In genomic region chr10:7409732-7410168, GRCh38 we compare ENCODE assay signal across 8 cellular contexts. TPM values are rescaled to one million over a fixed set of nuclear protein-coding genes. Genes with fewer than 3 reads are reported as not detected.
DNase-seq lines count a peak whose midpoint lies in the region; ATAC-seq, FAIRE-seq and TF ChIP-seq lines count a peak whose summit lies in the region.

No MANE protein-coding gene starts in this region.

- no peaks in the 10 kb centered on the region for H3K9me2 ChIP-seq in Karpas-422 (replicated peaks; ENCODE audit: insufficient read depth, low read length)

- H3K27me3 ChIP-seq in Karpas-422 (ENCODE audit: low read length), result no peaks in the 10 kb centered on the region
- H3K27me3 ChIP-seq in GM12878 (replicated peaks in 1 of 2; ENCODE audit: control insufficient read depth in 2 of 2, insufficient read depth in 2 of 2, low read length in 1 of 2), result no peaks in the 10 kb centered on the region
- H3K27me3 ChIP-seq in lung (ENCODE audit: control insufficient read depth, insufficient read depth), result no peaks in the 10 kb centered on the region

- H3K4me2 ChIP-seq in Karpas-422 (ENCODE audit: low read depth, low read length, poor library complexity, severe bottlenecking), result peak overlapping the region; percentile 74
- H3K4me2 ChIP-seq in GM12878 (ENCODE audit: control insufficient read depth, insufficient read depth), result peak overlapping the region; percentile 62

- FAIRE-seq in GM12878 (lab: Jason Lieb, UNC), result no peak

- CTCF ChIA-PET in GM12878 (lab: Yijun Ruan, JAX), result interaction anchor here (0.7 to 3.1 kb wide), 11 partner anchors 10 to 741 kb away, joined by 3 to 13 read pairs (median 4); no protein-coding TSS in a partner anchor

- H3K9me3 ChIP-seq in Karpas-422 (ENCODE audit: low read length), result no peaks in the 10 kb centered on the region
- no peaks in the 10 kb centered on the region for H3K9me3 ChIP-seq in GM12878 (replicated peaks; ENCODE audit: control insufficient read depth, insufficient read depth, low read length)
- H3K9me3 ChIP-seq in lung (ENCODE audit: control insufficient read depth in 2 of 2, insufficient read depth in 1 of 2, low read length in 1 of 2), result peaks cover 0 to 3% of the 10 kb centered on the region in 2 donors

- POLR2A ChIA-PET in GM12878 (lab: Charles Lee), result interaction anchor here (0.6 to 4.4 kb wide), 3 partner anchors 10 to 115 kb away, joined by 3 to 23 read pairs (median 4); no protein-coding TSS in a partner anchor

- TF ChIP-seq CTCF in GM12878 (IDR thresholded peaks at IDR 0.05 in 2 of 3, conservative IDR thresholded peaks at IDR 0.05 in 1 of 3; ENCODE audit: control insufficient read depth in 2 of 3, extremely low read depth in 1 of 3, insufficient read depth in 1 of 3, low read depth in 3 of 3, low read length in 3 of 3) (no peak), lung (IDR thresholded peaks at IDR 0.05; ENCODE audit: control extremely low read depth, extremely low read depth) (no peak)

- H3K36me3 ChIP-seq in Karpas-422 (ENCODE audit: insufficient read depth, low read length) (peaks cover 13% of the 10 kb centered on the region; the same call in 1 of the 2 replicates), GM12878 (ENCODE audit: control insufficient read depth in 2 of 2, insufficient read depth in 2 of 2, low read length in 1 of 2) (peaks cover 0 to 9% of the 10 kb centered on the region in 2 experiments; a peak in 2 of 4 replicates), lung (ENCODE audit: control insufficient read depth in 2 of 2, insufficient read depth in 2 of 2, low read length in 2 of 2) (no peaks in the 10 kb centered on the region)

- in situ Hi-C loops in GM12878 (cut with MboI), result loop anchor here (25.0 kb wide), 1 partner anchor 747 kb away; no protein-coding TSS in a partner anchor

- SMC1A ChIA-PET in GM12878 (lab: Charles Lee; ENCODE audit: uncharacterized antibody, unreplicated experiment), result interaction anchor here (0.6 to 4.0 kb wide), 13 partner anchors 11 to 667 kb away, joined by 3 to 23 read pairs (median 4); no protein-coding TSS in a partner anchor

- H3K79me2 ChIP-seq in Karpas-422 (ENCODE audit: low read length), result peaks cover 65% of the 10 kb centered on the region
- peaks cover 65% of the 10 kb centered on the region for H3K79me2 ChIP-seq in GM12878 (ENCODE audit: control insufficient read depth, insufficient read depth, low read length)

- DNase-seq in Karpas-422, result peak; percentile 59
- DNase-seq in GM12878 (ENCODE audit: low read depth, low spot score), result no peak
- DNase-seq in lung (ENCODE audit: low spot score), result no peak
- DNase-seq in KG1 (lab: John Stamatoyannopoulos, UW), result no peak

- RAD21 ChIA-PET in GM12878 (lab: Charles Lee; ENCODE audit: unreplicated experiment), result interaction anchor here (0.8 to 3.6 kb wide), 11 partner anchors 10 to 311 kb away, joined by 3 to 14 read pairs (median 4); no protein-coding TSS in a partner anchor

- no peak for TF ChIP-seq RAD21 in GM12878 (IDR thresholded peaks at IDR 0.05; ENCODE audit: insufficient read depth, low read depth, low read length)

- H3K27ac ChIP-seq in Karpas-422 (ENCODE audit: low read length) (peak overlapping the region; percentile 91), GM12878 (ENCODE audit: control insufficient read depth, insufficient read depth) (peak overlapping the region; percentile 86), lung (ENCODE audit: low read depth in 1 of 2, low read length in 1 of 2) (peak overlapping the region in 1 of 2 donors; percentile 90), temporal lobe (ENCODE audit: low read depth, low read length) (peak overlapping the region; percentile 27)

- H3K4me1 ChIP-seq in Karpas-422 (ENCODE audit: low read length) (peaks cover 35% of the 10 kb centered on the region), GM12878 (ENCODE audit: control insufficient read depth, insufficient read depth, low read length) (peaks cover 15% of the 10 kb centered on the region), lung (ENCODE audit: control insufficient read depth in 2 of 2, insufficient read depth in 2 of 2, low read length in 2 of 2) (peaks cover 7 to 23% of the 10 kb centered on the region in 2 donors)

- WGBS in GM12878 (ENCODE audit: insufficient coverage, insufficient replicate concordance, low lambda C conversion rate, missing lambda C conversion rate), result 1% methylated on average over 15 of the region's 15 CpGs
- WGBS in lung, 2 donors, result 1% methylated on average over 15 of the region's 15 CpGs

- H3K4me3 ChIP-seq in Karpas-422 (ENCODE audit: low read length) (peak overlapping the region; percentile 81), GM12878 (peak overlapping the region; percentile 100), lung (peak overlapping the region; percentile 32)

- H3K9ac ChIP-seq in Karpas-422 (ENCODE audit: low read length) (peak overlapping the region; percentile 99), GM12878 (ENCODE audit: control insufficient read depth, insufficient read depth, low read length) (peak overlapping the region; percentile 89)

- H4K20me1 ChIP-seq in Karpas-422 (ENCODE audit: insufficient read depth, low read depth, low read length), result peaks cover 32% of the 10 kb centered on the region
- peaks cover 5% of the 10 kb centered on the region; the same call in 1 of the 2 replicates for H4K20me1 ChIP-seq in GM12878 (ENCODE audit: control insufficient read depth, insufficient read depth)

- no TSS peak for BruUV-seq in GM12878 (replicated peaks; lab: Mats Ljungman, UMichigan)

- intact Hi-C loops in GM12878 (cut with micrococcal nuclease; ENCODE audit: unreplicated experiment), result loop anchor here (2.0 to 5.0 kb wide), 5 partner anchors 61 to 489 kb away; no protein-coding TSS in a partner anchor

- H2AFZ ChIP-seq in Karpas-422 (ENCODE audit: low read length) (no peak overlapping the region), GM12878 (ENCODE audit: control insufficient read depth, low read depth, low read length) (peak overlapping the region; percentile 63)

- TF ChIP-seq EP300 in GM12878 (IDR thresholded peaks at IDR 0.05; ENCODE audit: borderline replicate concordance in 1 of 2, control insufficient read depth in 1 of 2, low read depth in 2 of 2, low read length in 2 of 2), result no peak

- ATAC-seq in GM18517 (IDR thresholded peaks at IDR 0.05; ENCODE audit: unreplicated experiment) (peak; percentile 5), GM12878 (peak; percentile 17), lung (ENCODE audit: insufficient read depth, low FRiP score) (no peak), HG03175 (IDR thresholded peaks at IDR 0.05; ENCODE audit: unreplicated experiment) (no peak), GM18502 (IDR thresholded peaks at IDR 0.05; ENCODE audit: poor library complexity, unreplicated experiment) (no peak)

- TF ChIP-seq POLR2A in GM12878 (IDR thresholded peaks at IDR 0.05; ENCODE audit: low read depth, low read length), result no peak

TF ChIP-seq in GM12878, 131 proteins besides CTCF, POLR2A, EP300 and RAD21 (continues in another document):
- TF ChIP-seq RUNX3 (IDR thresholded peaks at IDR 0.05; ENCODE audit: low read length) (peak; percentile 37; the same call in 1 of the 2 replicates), BMI1 (IDR thresholded peaks at IDR 0.05; ENCODE audit: borderline replicate concordance) (0 out of 2 replicates have a peak, but pooled peaks have one; percentile 25), CHD1 (IDR thresholded peaks at IDR 0.05; ENCODE audit: low read depth, low read length) (no peak), NRF1 (conservative IDR thresholded peaks at IDR 0.05; ENCODE audit: low read depth, low read length) (no peak), YY1 (IDR thresholded peaks at IDR 0.05; ENCODE audit: low read depth, low read length) (peak; percentile 89), NR2C1 (IDR thresholded peaks at IDR 0.05) (no peak), PML (IDR thresholded peaks at IDR 0.05; ENCODE audit: low read length) (no peak), CREB1 (IDR thresholded peaks at IDR 0.05; ENCODE audit: low read depth) (no peak)
- TF ChIP-seq, protein P1, sequence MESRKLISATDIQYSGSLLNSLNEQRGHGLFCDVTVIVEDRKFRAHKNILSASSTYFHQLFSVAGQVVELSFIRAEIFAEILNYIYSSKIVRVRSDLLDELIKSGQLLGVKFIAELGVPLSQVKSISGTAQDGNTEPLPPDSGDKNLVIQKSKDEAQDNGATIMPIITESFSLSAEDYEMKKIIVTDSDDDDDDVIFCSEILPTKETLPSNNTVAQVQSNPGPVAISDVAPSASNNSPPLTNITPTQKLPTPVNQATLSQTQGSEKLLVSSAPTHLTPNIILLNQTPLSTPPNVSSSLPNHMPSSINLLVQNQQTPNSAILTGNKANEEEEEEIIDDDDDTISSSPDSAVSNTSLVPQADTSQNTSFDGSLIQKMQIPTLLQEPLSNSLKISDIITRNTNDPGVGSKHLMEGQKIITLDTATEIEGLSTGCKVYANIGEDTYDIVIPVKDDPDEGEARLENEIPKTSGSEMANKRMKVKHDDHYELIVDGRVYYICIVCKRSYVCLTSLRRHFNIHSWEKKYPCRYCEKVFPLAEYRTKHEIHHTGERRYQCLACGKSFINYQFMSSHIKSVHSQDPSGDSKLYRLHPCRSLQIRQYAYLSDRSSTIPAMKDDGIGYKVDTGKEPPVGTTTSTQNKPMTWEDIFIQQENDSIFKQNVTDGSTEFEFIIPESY (IDR thresholded peaks at IDR 0.05), result no peak

RNA-seq across cellular contexts. Expression of gene SFMBT2, which starts 1.1 kb away (rescaled TPM):
- total RNA-seq in Karpas-422 (2014; rRNA removed; shearing (Covaris generic); ENCODE audit: low replicate concordance), result 28.8 and 41.5 TPM in 2 replicates
- total RNA-seq in GM12878 (2013; cell fraction: nucleolus; rRNA removed), result 125 and 127 TPM in 2 replicates
- total RNA-seq in GM12878 (2014; rRNA removed) (16.7 and 17.0 TPM in 2 replicates), GM12878 (2014; rRNA removed; fragmentation: Illumina TruSeq; extraction: Trizol) (18.2 and 18.9 TPM in 2 replicates), GM12878 (2021) (26.1 and 29.6 TPM in 2 replicates), lung (10 to 100 TPM in 1 of 2 donors, 1 to 10 TPM in 1; 9.6 to 11.0 TPM), temporal lobe (10.1 TPM)
- polyA plus RNA-seq in GM12878 (2011; ENCODE audit: low read depth), result 6.6 TPM
- polyA plus RNA-seq in GM12878 (2011; rRNA removed) (19.0 and 22.5 TPM in 2 replicates), GM12878 (2014; fragmentation: Illumina TruSeq; extraction: Trizol) (20.5 and 21.5 TPM in 2 replicates), GM12878 (2014; fragmentation: Nextera tagmentation; extraction: Ambion mirVana) (1 to 10 TPM; 2.8 to 4.3 TPM), GM12878 (2014; rRNA removed) (13.3 and 13.6 TPM in 2 replicates), GM12878 (2016; fragmentation: Nextera tagmentation; extraction: Ambion mirVana) (10 to 100 TPM; 10.1 to 11.5 TPM), lung (1 to 10 TPM; 2.9 to 3.4 TPM)
- polyA plus RNA-seq in GM12878 (2011; cell fraction: cytosol; rRNA removed), result 14.6 and 18.5 TPM in 2 replicates
- 42.9 and 46.5 TPM in 2 replicates for polyA plus RNA-seq in GM12878 (2011; cell fraction: nucleus; rRNA removed)
- 8.3 and 10.7 TPM in 2 replicates for polyA plus RNA-seq in GM12878 (2012)
- polyA minus RNA-seq in GM12878 (2011; rRNA and poly(A)+ RNA removed), result 37.3 and 49.0 TPM in 2 replicates
- 12.4 and 14.8 TPM in 2 replicates for polyA minus RNA-seq in GM12878 (2011; cell fraction: cytosol; rRNA and poly(A)+ RNA removed)
- 45.3 and 64.3 TPM in 2 replicates for polyA minus RNA-seq in GM12878 (2011; cell fraction: nucleus; rRNA and poly(A)+ RNA removed)

Comparison
In these comparisons a context has a peak if more than half of its experiments do, and no peak if none do; other contexts are left out.
1. ATAC-seq: peak in GM18517 (single experiment) and GM12878 (single experiment); none in lung (single experiment), HG03175 (single experiment) and GM18502 (single experiment).
2. H3K4me3 ChIP-seq: peak in every context shown above with its lines; median percentile 100 in GM12878; 81 in Karpas-422; 32 in lung.